In genomic region chr10:49550563-49550962, GRCh38 we compare ENCODE assay signal across 18 cellular contexts. TPM values are rescaled to one million over a fixed set of nuclear protein-coding genes. Genes with fewer than 3 reads are reported as not detected.
DNase-seq lines count a peak whose midpoint lies in the region; ATAC-seq, FAIRE-seq and TF ChIP-seq lines count a peak whose summit lies in the region.
"Had no signal": no experiment of that assay in that cellular context is flagged by ENCODE, and none has a peak within 500 bp of the region (broad histone marks: within the 10 kb centered on the region; RNA-seq: fewer than 3 reads in every experiment).

No MANE protein-coding gene starts in this region.

- DNase-seq in AG20443 (ENCODE audit: low spot score), result peak; percentile 20
- DNase-seq in LNCaP clone FGC (ENCODE audit: low read depth), result peak; percentile 23
- DNase-seq in K562 (ENCODE audit: extremely low read depth in 1 of 4, low spot score in 3 of 4), result no peak
- no peak for DNase-seq in left lung
- DNase-seq in SKM-1 (lab: John Stamatoyannopoulos, UW; ENCODE audit: unreplicated experiment), result no peak
- DNase-seq in NCI-H187 (lab: John Stamatoyannopoulos, UW), result no peak
- DNase-seq in NOMO-1 treated with dmso at 0.1 percent for 144 hours (lab: John Stamatoyannopoulos, UW; ENCODE audit: unreplicated experiment), result no peak
- DNase-seq in GM19239 (ENCODE audit: insufficient read length, low spot score), result no peak
- DNase-seq: activated CD4-positive, alpha-beta T cell treated with anti-CD3 and anti-CD28 coated beads, Interleukin-2, amount 10 ng/mL, durations not matched to agents 7 days and 5 days; activated gamma-delta T cell; colonic mucosa; DND-41; NCI-H526 treated with DMSO at 0.1 percent for 48 hours had no signal

- intact Hi-C loops in K562 (cut with micrococcal nuclease), result no loop called here
- intact Hi-C loops in left lung (cut with DNase I), result no loop called here

- no peak overlapping the region for H3K4me2 ChIP-seq in K562 (ENCODE audit: insufficient read depth, low read length)

- no peak for TF ChIP-seq RAD21 in K562 (CRISPR knock-in tag; conservative IDR thresholded peaks at IDR 0.05 in 1 of 2, IDR thresholded peaks at IDR 0.05 in 1 of 2)

- H3K4me3 ChIP-seq in LNCaP clone FGC (ENCODE audit: low read depth, low read length), result no peak overlapping the region
- H3K4me3 ChIP-seq in K562, result no peak overlapping the region
- no peak overlapping the region for H3K4me3 ChIP-seq in left lung
- H3K4me3 ChIP-seq: colonic mucosa, skin epidermis, tibial nerve had no signal

- CTCF ChIA-PET in K562 (lab: Yijun Ruan, JAX; ENCODE audit: low intra/inter-chr PET ratio), result no interaction called here

- H2AFZ ChIP-seq in K562 (ENCODE audit: low read depth, low read length), result no peak overlapping the region

- POLR2A ChIA-PET in K562 (lab: Yijun Ruan, JAX), result no interaction called here

- no TSS peak for BruUV-seq in K562 (replicated peaks; lab: Mats Ljungman, UMichigan)

- TF ChIP-seq POLR2A in K562 (conservative IDR thresholded peaks at IDR 0.05), result no peak

- FAIRE-seq in K562 (lab: Jason Lieb, UNC) (no peak), GM19239 (lab: Jason Lieb, UNC) (no peak)
- FAIRE-seq: frontal cortex had no signal

- WGBS in K562 (ENCODE audit: insufficient coverage, low coverage, missing lambda C conversion rate), result 2% methylated on average over 3 of the region's 4 CpGs

- in situ Hi-C loops in K562 (cut with MboI), result no loop called here

- H3K4me1 ChIP-seq in K562 (replicated peaks in 1 of 2; ENCODE audit: control insufficient read depth in 2 of 2, insufficient read depth in 2 of 2, low read length in 2 of 2), result no peaks in the 10 kb centered on the region
- H3K4me1 ChIP-seq in left lung, result no peaks in the 10 kb centered on the region
- H3K4me1 ChIP-seq: colonic mucosa, tibial nerve had no signal

- no peak for TF ChIP-seq CTCF in LNCaP clone FGC (IDR thresholded peaks at IDR 0.05; ENCODE audit: control insufficient read depth, extremely low read depth, insufficient read depth)
- no peak for TF ChIP-seq CTCF in K562 (IDR thresholded peaks at IDR 0.05 in 2 of 3, conservative IDR thresholded peaks at IDR 0.05 in 1 of 3; ENCODE audit: insufficient read depth in 2 of 3, low read depth in 1 of 3, low read length in 3 of 3)
- TF ChIP-seq CTCF in left lung (IDR thresholded peaks at IDR 0.05), result no peak

- H3K27me3 ChIP-seq in K562 (ENCODE audit: control insufficient read depth in 2 of 2, insufficient read depth in 2 of 2, low read length in 2 of 2) (no peaks in the 10 kb centered on the region; a peak in 1 of 5 replicates), left lung (no peaks in the 10 kb centered on the region)
- H3K27me3 ChIP-seq: colonic mucosa, tibial nerve had no signal

- ATAC-seq in K562, result peak; percentile 52; the same call in 1 of the 3 replicates
- ATAC-seq in left lung, result peak; percentile 23
- ATAC-seq: natural killer cell treated with Interleukin-12 subunit alpha and Interleukin-12 subunit beta and Interleukin-15 and Interleukin-18, amount 100 ng/mL, for 72 hours had no signal

- H3K9ac ChIP-seq in K562 (ENCODE audit: insufficient read depth in 1 of 2, low read depth in 2 of 2, low read length in 2 of 2), result no peak overlapping the region

- no peaks in the 10 kb centered on the region for H3K9me3 ChIP-seq in K562 (replicated peaks; ENCODE audit: control insufficient read depth, insufficient read depth, low read depth, low read length)
- H3K9me3 ChIP-seq in left lung, result no peaks in the 10 kb centered on the region
- H3K9me3 ChIP-seq: colonic mucosa had no signal

- no peaks in the 10 kb centered on the region for H3K79me2 ChIP-seq in K562 (ENCODE audit: control insufficient read depth, insufficient read depth, low read length)

- H4K20me1 ChIP-seq in K562 (replicated peaks; ENCODE audit: control insufficient read depth, insufficient read depth, low read length), result no peaks in the 10 kb centered on the region

- H3K27ac ChIP-seq in K562 (ENCODE audit: extremely low read depth, low read depth, low read length) (no peak overlapping the region), left lung (no peak overlapping the region)
- H3K27ac ChIP-seq: colonic mucosa, skin epidermis, tibial nerve had no signal

- no peak for TF ChIP-seq EP300 in K562 (IDR thresholded peaks at IDR 0.05; ENCODE audit: low read length)

- H3K36me3 ChIP-seq in K562 (ENCODE audit: control insufficient read depth, insufficient read depth, low read length), result no peaks in the 10 kb centered on the region
- no peaks in the 10 kb centered on the region for H3K36me3 ChIP-seq in left lung
- H3K36me3 ChIP-seq: colonic mucosa, tibial nerve had no signal

- no peaks in the 10 kb centered on the region for H3K9me1 ChIP-seq in K562 (ENCODE audit: control insufficient read depth, insufficient read depth, low read length)

TF ChIP-seq in K562, 482 proteins besides CTCF, POLR2A, EP300 and RAD21 (continues in another document):
- TF ChIP-seq KAT2B (IDR thresholded peaks at IDR 0.05; ENCODE audit: low read depth, low read length) (no peak), NFE2 (IDR thresholded peaks at IDR 0.05; ENCODE audit: low read depth) (peak; percentile 77), CBFB (CRISPR knock-in tag; IDR thresholded peaks at IDR 0.05) (no peak), MTF1 (CRISPR knock-in tag; IDR thresholded peaks at IDR 0.05; ENCODE audit: borderline replicate concordance) (no peak), MAFG (tag; conservative IDR thresholded peaks at IDR 0.05) (no peak; the same call in 1 of the 2 replicates), MEF2A (IDR thresholded peaks at IDR 0.05; ENCODE audit: control insufficient read depth, low read depth, low read length) (no peak), KDM1A (IDR thresholded peaks at IDR 0.05) (peak; percentile 87 to 89), HNRNPH1 (optimal IDR thresholded peaks at IDR 0.05; ENCODE audit: low read depth, low read length) (no peak), C11orf30 (IDR thresholded peaks at IDR 0.05; ENCODE audit: low read depth) (peak; percentile 66), TBL1XR1 (IDR thresholded peaks at IDR 0.05; ENCODE audit: low read length in 2 of 2) (no peak), MAFF (IDR thresholded peaks at IDR 0.05; ENCODE audit: low read length) (no peak), FOSL1 (tag; conservative IDR thresholded peaks at IDR 0.05) (peak; percentile 79), MXI1 (IDR thresholded peaks at IDR 0.05; ENCODE audit: low read depth, low read length) (no peak), TAF9B (IDR thresholded peaks at IDR 0.05; ENCODE audit: partially characterized antibody) (no peak), ZNF316 (IDR thresholded peaks at IDR 0.05) (peak; percentile 57), MED1 (CRISPR knock-in tag; IDR thresholded peaks at IDR 0.05; ENCODE audit: borderline replicate concordance) (no peak), PHB2 (IDR thresholded peaks at IDR 0.05; ENCODE audit: low read depth) (no peak)
- TF ChIP-seq, protein P1, sequence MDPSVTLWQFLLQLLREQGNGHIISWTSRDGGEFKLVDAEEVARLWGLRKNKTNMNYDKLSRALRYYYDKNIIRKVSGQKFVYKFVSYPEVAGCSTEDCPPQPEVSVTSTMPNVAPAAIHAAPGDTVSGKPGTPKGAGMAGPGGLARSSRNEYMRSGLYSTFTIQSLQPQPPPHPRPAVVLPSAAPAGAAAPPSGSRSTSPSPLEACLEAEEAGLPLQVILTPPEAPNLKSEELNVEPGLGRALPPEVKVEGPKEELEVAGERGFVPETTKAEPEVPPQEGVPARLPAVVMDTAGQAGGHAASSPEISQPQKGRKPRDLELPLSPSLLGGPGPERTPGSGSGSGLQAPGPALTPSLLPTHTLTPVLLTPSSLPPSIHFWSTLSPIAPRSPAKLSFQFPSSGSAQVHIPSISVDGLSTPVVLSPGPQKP (CRISPR knock-in tag; IDR thresholded peaks at IDR 0.05), result no peak

RNA-seq across cellular contexts. Expression of gene ERCC6, which starts 11.6 kb away (rescaled TPM):
- 50.8 and 74.2 TPM in 2 replicates for total RNA-seq in K562 (2011; cell fraction: chromatin; rRNA removed; ENCODE audit: low replicate concordance)
- 14.2 and 24.2 TPM in 2 replicates for total RNA-seq in K562 (2011; cell fraction: nucleolus; rRNA removed)
- 32.3 and 48.5 TPM in 2 replicates for total RNA-seq in K562 (2011; cell fraction: nucleoplasm; rRNA removed)
- total RNA-seq in K562 (2014; rRNA removed) (7.1 and 7.8 TPM in 2 replicates), K562 (2014; rRNA removed; fragmentation: Illumina TruSeq; extraction: Trizol) (13.6 and 13.8 TPM in 2 replicates), K562 (2015; rRNA removed; fragmentation: Illumina TruSeq; extraction: Trizol) (11.5 and 11.8 TPM in 2 replicates), K562 (2021) (15.7 and 17.3 TPM in 2 replicates), left lung (10 to 100 TPM; 18.4 to 19.8 TPM)
- polyA plus RNA-seq in K562 (2011; rRNA removed) (17.0 and 17.7 TPM in 2 replicates), K562 (2014; fragmentation: Illumina TruSeq; extraction: Trizol) (9.1 and 11.6 TPM in 2 replicates), K562 (2014; fragmentation: Nextera tagmentation; extraction: Ambion mirVana) (10 to 100 TPM in 1 of 2 experiments, 1 to 10 TPM in 1; 7.8 to 13.4 TPM), K562 (2014; rRNA removed) (7.2 and 9.9 TPM in 2 replicates)
- 8.1 and 8.6 TPM in 2 replicates for polyA plus RNA-seq in K562 (2011; cell fraction: cytosol; rRNA removed)
- polyA plus RNA-seq in K562 (2011; cell fraction: nucleus; rRNA removed), result 24.5 and 34.1 TPM in 2 replicates
- 8.6 and 9.5 TPM in 2 replicates for polyA plus RNA-seq in K562 (2012)
- polyA minus RNA-seq in K562 (2011; rRNA and poly(A)+ RNA removed), result 53.0 and 70.7 TPM in 2 replicates
- polyA minus RNA-seq in K562 (2011; cell fraction: cytosol; rRNA and poly(A)+ RNA removed), result 11.6 and 12.3 TPM in 2 replicates
- polyA minus RNA-seq in K562 (2011; cell fraction: nucleus; rRNA and poly(A)+ RNA removed), result 31.2 and 51.4 TPM in 2 replicates

RNA-seq across cellular contexts. Expression of gene SLC18A3, which starts 59.5 kb away (rescaled TPM):
- total RNA-seq in K562 (2011; cell fraction: chromatin; rRNA removed; ENCODE audit: low replicate concordance), result not detected in 2 replicates
- not detected in 2 replicates for total RNA-seq in K562 (2011; cell fraction: nucleolus; rRNA removed)
- total RNA-seq in K562 (2011; cell fraction: nucleoplasm; rRNA removed), result not detected in 2 replicates
- total RNA-seq in K562 (2014; rRNA removed) (not detected in 2 replicates), K562 (2014; rRNA removed; fragmentation: Illumina TruSeq; extraction: Trizol) (not detected in 2 replicates), K562 (2015; rRNA removed; fragmentation: Illumina TruSeq; extraction: Trizol) (not detected in 2 replicates), K562 (2021) (not detected in 2 replicates), left lung (not detected)
- polyA plus RNA-seq in K562 (2011; rRNA removed) (not detected in 2 replicates), K562 (2014; fragmentation: Illumina TruSeq; extraction: Trizol) (not detected in 2 replicates), K562 (2014; fragmentation: Nextera tagmentation; extraction: Ambion mirVana) (not detected), K562 (2014; rRNA removed) (not detected in 2 replicates)
- not detected in 2 replicates for polyA plus RNA-seq in K562 (2011; cell fraction: cytosol; rRNA removed)
- polyA plus RNA-seq in K562 (2011; cell fraction: nucleus; rRNA removed), result not detected in 2 replicates
- polyA plus RNA-seq in K562 (2012), result not detected in 2 replicates
- not detected in 2 replicates for polyA minus RNA-seq in K562 (2011; rRNA and poly(A)+ RNA removed)
- polyA minus RNA-seq in K562 (2011; cell fraction: cytosol; rRNA and poly(A)+ RNA removed), result not detected in 2 replicates
- not detected in 2 replicates for polyA minus RNA-seq in K562 (2011; cell fraction: nucleus; rRNA and poly(A)+ RNA removed)
- total RNA-seq: activated CD4-positive, alpha-beta T cell treated with anti-CD3 and anti-CD28 coated beads, Interleukin-2, amount 10 ng/mL, durations not matched to agents 7 days and 5 days; kidney epithelial cell; natural killer cell treated with Interleukin-12 subunit alpha and Interleukin-12 subunit beta and Interleukin-15 and Interleukin-18, amount 100 ng/mL, for 72 hours; tibial nerve had no signal

Comparison
In these comparisons a context has a peak if more than half of its experiments do, and no peak if none do; other contexts are left out.
1. DNase-seq: peak in AG20443 (single experiment) and LNCaP clone FGC (single experiment); none in K562 (0 of 4), left lung (0 of 2), SKM-1 (single experiment), NCI-H187 (0 of 2), NOMO-1 treated with dmso at 0.1 percent for 144 hours (single experiment) and GM19239 (single experiment).